21 cellular contexts compared by ENCODE assay signal in genomic region chr9:103304797-103305196, GRCh38.
"Had no signal": no experiment of that assay in that cellular context is flagged by ENCODE, and none has a peak within 500 bp of the region (broad histone marks: within the 10 kb centered on the region; RNA-seq: fewer than 3 reads in every experiment).

No MANE protein-coding gene starts in this region.

- H3K4me3 ChIP-seq: MG63, SJCRH30 had no signal

- H3K9me3 ChIP-seq: MG63, SJCRH30 had no signal

- H3K36me3 ChIP-seq: MG63, SJCRH30 had no signal

- ATAC-seq: HepG2, Panc1, Right ventricle myocardium inferior, SK-N-SH treated with all-trans-retinoic acid at 6 μM for 48 hours had no signal

- H3K27ac ChIP-seq: SJCRH30 had no signal

- H3K4me1 ChIP-seq: SJCRH30 had no signal

- DNase-seq: IMR-90, Karpas-422, KG1, MG63, NCI-H1092 treated with DMSO at 0.1 percent for 48 hours, NCI-H1436, NCI-H187, NCI-H2029 treated with DMSO at 0.1 percent for 48 hours, NCI-H2107, NCI-H226, NCI-H446, NCI-H510A, NCI-H524 treated with DMSO at 0.1 percent for 48 hours, NCI-H69, NCI-H774, SHP77 treated with DMSO at 0.1 percent for 48 hours, SJCRH30 had no signal

- H3K27me3 ChIP-seq: MG63, SJCRH30 had no signal
